In genomic region chr1:9258629-9259028, GRCh38 we compare ENCODE assay signal across 18 cellular contexts.
"Had no signal": no experiment of that assay in that cellular context is flagged by ENCODE, and none has a peak within 500 bp of the region (broad histone marks: within the 10 kb centered on the region; RNA-seq: fewer than 3 reads in every experiment).

No MANE protein-coding gene starts in this region.

- H3K9me3 ChIP-seq: esophagus squamous epithelium, neutrophil, suprapubic skin, vagina had no signal

- H3K27me3 ChIP-seq: esophagus squamous epithelium, hepatocyte, neutrophil, suprapubic skin, vagina had no signal

- H3K27me3 Mint-ChIP-seq: activated CD4-positive, alpha-beta memory T cell treated with anti-CD3 and anti-CD28 coated beads, Interleukin-2, amount 10 ng/mL, durations not matched to agents 7 days and 5 days; activated CD4-positive, alpha-beta T cell treated with anti-CD3 and anti-CD28 coated beads for 36 hours; activated T-cell treated with anti-CD3 and anti-CD28 coated beads, Interleukin-2, amount 50 U/mL, for 24 hours had no signal

- H3K27ac Mint-ChIP-seq: activated CD4-positive, alpha-beta memory T cell treated with anti-CD3 and anti-CD28 coated beads, Interleukin-2, amount 10 ng/mL, durations not matched to agents 7 days and 5 days; activated CD4-positive, alpha-beta T cell treated with anti-CD3 and anti-CD28 coated beads for 36 hours; activated naive CD4-positive, alpha-beta T cell treated with anti-CD3 and anti-CD28 coated beads for 36 hours; activated T-cell treated with anti-CD3 and anti-CD28 coated beads, Interleukin-2, amount 50 U/mL, for 24 hours; activated T-helper 2 cell treated with anti-CD3 and anti-CD28 coated beads, Interferon-gamma antibody, Interleukin-2, Interleukin-4, amounts not matched to agents 10 μg/mL and 5 μg/mL and 100 μg/mL, durations not matched to agents 14 hours and 24 hours and 36 hours had no signal

- H3K4me1 Mint-ChIP-seq: activated CD4-positive, alpha-beta memory T cell treated with anti-CD3 and anti-CD28 coated beads, Interleukin-2, amount 10 ng/mL, durations not matched to agents 7 days and 5 days had no signal

- H3K27ac ChIP-seq: esophagus squamous epithelium, hepatocyte, neutrophil, parathyroid adenoma, suprapubic skin, vagina had no signal

- H3K4me1 ChIP-seq: parathyroid adenoma, vagina had no signal

- DNase-seq: activated CD4-positive, alpha-beta memory T cell treated with anti-CD3 and anti-CD28 coated beads, Interleukin-2, amount 10 ng/mL, durations not matched to agents 7 days and 5 days; activated CD4-positive, alpha-beta T cell treated with anti-CD3 and anti-CD28 coated beads for 36 hours; activated naive CD4-positive, alpha-beta T cell treated with anti-CD3 and anti-CD28 coated beads for 36 hours; activated T-cell treated with anti-CD3 and anti-CD28 coated beads, Interleukin-2, amount 50 U/mL, for 24 hours; cerebellar nuclear complex; cortex of kidney; effector CD4-positive, alpha-beta T cell; esophagus squamous epithelium; left cardiac atrium; natural killer cell; stimulated activated naive CD4-positive, alpha-beta T cell treated with Interleukin-2 at 50 U/mL for 16 hours; SW 1271 had no signal

- H3K9me3 Mint-ChIP-seq: natural killer cell had no signal

- H3K4me3 ChIP-seq: esophagus squamous epithelium, hepatocyte, suprapubic skin, vagina had no signal

- H3K4me3 Mint-ChIP-seq: activated CD4-positive, alpha-beta memory T cell treated with anti-CD3 and anti-CD28 coated beads, Interleukin-2, amount 10 ng/mL, durations not matched to agents 7 days and 5 days; activated CD4-positive, alpha-beta T cell treated with anti-CD3 and anti-CD28 coated beads for 36 hours; activated naive CD4-positive, alpha-beta T cell treated with anti-CD3 and anti-CD28 coated beads for 36 hours; activated T-cell treated with anti-CD3 and anti-CD28 coated beads, Interleukin-2, amount 50 U/mL, for 24 hours; natural killer cell had no signal

- H3K36me3 Mint-ChIP-seq: natural killer cell had no signal

- H3K9ac ChIP-seq: parathyroid adenoma had no signal

- ATAC-seq: activated CD4-positive, alpha-beta T cell treated with anti-CD3 and anti-CD28 coated beads for 36 hours; left cardiac atrium had no signal
